8 cellular contexts compared by ENCODE assay signal in the genomic region with DNA sequence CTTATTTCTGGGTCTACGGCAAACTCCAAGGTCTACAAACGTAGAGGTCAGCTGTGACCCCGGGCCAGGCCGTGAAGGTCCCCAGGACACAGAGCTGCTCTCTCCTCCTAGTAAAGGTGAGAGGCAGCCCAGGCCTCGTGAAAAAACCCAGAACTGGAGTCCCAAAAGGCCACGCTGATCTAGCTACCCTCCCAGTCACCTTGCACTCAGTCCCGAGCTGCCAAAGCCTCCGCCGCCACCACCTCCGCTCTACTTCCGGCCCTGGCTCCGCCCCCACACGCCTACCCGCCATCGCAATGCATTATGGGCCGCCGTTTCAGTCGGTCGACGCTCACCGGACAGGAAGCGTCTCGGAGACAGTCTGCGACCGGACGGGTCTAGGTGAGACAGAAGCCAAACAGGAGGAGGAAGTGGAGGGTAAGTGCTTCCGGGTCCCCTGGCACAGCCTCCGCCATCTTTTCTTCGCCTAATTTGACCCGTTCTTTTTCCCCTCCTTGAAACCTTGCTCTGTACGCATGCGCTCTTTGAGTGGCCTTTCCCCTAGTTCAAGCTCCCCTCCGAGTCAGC. TPM values are rescaled to one million over a fixed set of nuclear protein-coding genes. Genes with fewer than 3 reads are reported as not detected.
A peak's percentile ranks its signal among the peaks of the same experiment; 100 is the strongest.
DNase-seq lines count a peak whose midpoint lies in the region; ATAC-seq and TF ChIP-seq lines count a peak whose summit lies in the region.

A gene with protein sequence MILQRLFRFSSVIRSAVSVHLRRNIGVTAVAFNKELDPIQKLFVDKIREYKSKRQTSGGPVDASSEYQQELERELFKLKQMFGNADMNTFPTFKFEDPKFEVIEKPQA (minus strand): TSS at position 251 of the 567 bp plus-strand sequence. CDS start 5,110 bp downstream, outside the sequence.
A gene (plus strand): TSS at position 319 of the 567 bp plus-strand sequence. CDS start 6,627 bp downstream, outside the sequence.

- peaks cover 34 to 47% of the 10 kb centered on the region in 2 donors for H3K4me1 Mint-ChIP-seq in effector memory CD8-positive, alpha-beta T cell (ENCODE audit: low read depth in 2 of 2)

- POLR2A ChIA-PET in activated CD8-positive, alpha-beta memory T cell treated with anti-CD3 and anti-CD28 coated beads for 36 hours (lab: Charles Lee), result interaction anchor here (0.6 to 1.1 kb wide), 4 partner anchors 10 to 129 kb away, joined by 3 to 6 read pairs (median 3); no protein-coding TSS in a partner anchor

- no peaks in the 10 kb centered on the region for H3K9me3 Mint-ChIP-seq in effector memory CD8-positive, alpha-beta T cell

- peak within 1 kb of the TSS; percentile 95 to 98 for H3K4me3 Mint-ChIP-seq in effector memory CD8-positive, alpha-beta T cell

- CTCF ChIA-PET in activated CD8-positive, alpha-beta memory T cell treated with anti-CD3 and anti-CD28 coated beads for 36 hours (lab: Charles Lee), result interaction anchor here (0.9 to 1.5 kb wide), 5 partner anchors 9 to 130 kb away, joined by 3 to 4 read pairs (median 3); no protein-coding TSS in a partner anchor

- DNase-seq in CMK (ENCODE audit: low read depth) (peak; percentile 100), GM20000 (ENCODE audit: low spot score) (peak; percentile 94), HT-29 (ENCODE audit: low spot score) (peak; percentile 93), NOMO-1 (lab: John Stamatoyannopoulos, UW; ENCODE audit: unreplicated experiment in 2 of 2) (peak; percentile 94 to 96), medulla oblongata (ENCODE audit: extremely low spot score) (peak; percentile 98)
- peak; percentile 98 for DNase-seq in effector memory CD8-positive, alpha-beta T cell
- DNase-seq in stimulated activated CD8-positive, alpha-beta memory T cell treated with anti-CD3 and anti-CD28 coated beads, Interleukin-12 subunit alpha, Interleukin-12 subunit beta, amount 100 ng/mL, for 1 hour (ENCODE audit: low read depth), result peak; percentile 96

- peak; percentile 88 for ATAC-seq in effector memory CD8-positive, alpha-beta T cell (replicated peaks)

- H3K27me3 Mint-ChIP-seq in effector memory CD8-positive, alpha-beta T cell, result no peaks in the 10 kb centered on the region

- H3K27ac Mint-ChIP-seq in effector memory CD8-positive, alpha-beta T cell, result peak within 1 kb of the TSS; percentile 96 to 99

- no peak for TF ChIP-seq CTCF in GM20000 (IDR thresholded peaks at IDR 0.05; ENCODE audit: extremely low read depth, missing control alignments)

- H3K36me3 Mint-ChIP-seq in effector memory CD8-positive, alpha-beta T cell (ENCODE audit: insufficient read depth), result peaks cover 18% of the 10 kb centered on the region

RNA-seq across cellular contexts. Expression of the first gene that starts in this region (rescaled TPM):
- total RNA-seq in HT-29 (2014; rRNA removed; shearing (Covaris generic)), result 34.5 and 46.0 TPM in 2 replicates
- total RNA-seq in activated CD8-positive, alpha-beta memory T cell treated with anti-CD3 and anti-CD28 coated beads for 36 hours, result 100 to 1,000 TPM; 193 to 203 TPM

RNA-seq across cellular contexts. Expression of the second gene that starts in this region (rescaled TPM):
- total RNA-seq in HT-29 (2014; rRNA removed; shearing (Covaris generic)), result 5.9 and 6.3 TPM in 2 replicates
- 10 to 100 TPM; 22.6 to 24.9 TPM for total RNA-seq in activated CD8-positive, alpha-beta memory T cell treated with anti-CD3 and anti-CD28 coated beads for 36 hours

Comparison
In these comparisons a context has a peak if more than half of its experiments do, and no peak if none do; other contexts are left out.
1. Peak in every context shown above with its lines: DNase-seq and ATAC-seq.